In genomic region chr5:81752644-81752963, GRCh38 we compare ENCODE assay signal across 1 cellular context.
TF ChIP-seq lines count a peak whose summit lies in the region.

No MANE protein-coding gene starts in this region.

TF ChIP-seq in K562, 482 proteins besides CTCF, POLR2A, EP300 and RAD21 (continued from another document):
- peak; percentile 93 for TF ChIP-seq ZNF512 (tag; IDR thresholded peaks at IDR 0.05)
- TF ChIP-seq EHMT2 (IDR thresholded peaks at IDR 0.05): peak; percentile 45; the same call in 1 of the 2 replicates
- TF ChIP-seq ZNF584 (CRISPR knock-in tag; IDR thresholded peaks at IDR 0.05; ENCODE audit: low read depth): no peak
- TF ChIP-seq XRCC3 (IDR thresholded peaks at IDR 0.05): no peak
- TF ChIP-seq ZBTB5 (IDR thresholded peaks at IDR 0.05): peak; percentile 44
- TF ChIP-seq CREB3 (tag; conservative IDR thresholded peaks at IDR 0.05; ENCODE audit: low read depth): no peak
- no peak for TF ChIP-seq HOMEZ (CRISPR knock-in tag; IDR thresholded peaks at IDR 0.05)
- 0 out of 2 replicates have a peak, but pooled peaks have one; percentile 7 for TF ChIP-seq HES1 (IDR thresholded peaks at IDR 0.05; ENCODE audit: low read depth)
- TF ChIP-seq MCM7 (IDR thresholded peaks at IDR 0.05): 0 out of 4 replicates have a peak, but pooled peaks of 1 of the 2 experiments have one; percentile 19
- TF ChIP-seq CREBBP (IDR thresholded peaks at IDR 0.05; ENCODE audit: low read depth, low read length): no peak
- TF ChIP-seq ZNF318 (IDR thresholded peaks at IDR 0.05; ENCODE audit: borderline replicate concordance in 1 of 2, low read depth in 1 of 2): 0 out of 4 replicates have a peak, but pooled peaks of 1 of the 2 experiments have one; percentile 5
- TF ChIP-seq MAZ (CRISPR knock-in tag; conservative IDR thresholded peaks at IDR 0.05 in 1 of 2, IDR thresholded peaks at IDR 0.05 in 1 of 2): no peak
- 0 out of 2 replicates have a peak, but pooled peaks have one; percentile 41 for TF ChIP-seq TRIM25 (IDR thresholded peaks at IDR 0.05; ENCODE audit: borderline replicate concordance)
- TF ChIP-seq ZNF184 (CRISPR knock-in tag; IDR thresholded peaks at IDR 0.05): no peak
- 0 out of 2 replicates have a peak, but pooled peaks have one; percentile 7 for TF ChIP-seq ARID1B (IDR thresholded peaks at IDR 0.05)
- no peak for TF ChIP-seq SLC30A9 (CRISPR knock-in tag; IDR thresholded peaks at IDR 0.05)
- TF ChIP-seq ZBTB12 (CRISPR knock-in tag; IDR thresholded peaks at IDR 0.05): no peak
- no peak for TF ChIP-seq MBD1 (CRISPR knock-in tag; IDR thresholded peaks at IDR 0.05)
- 0 out of 2 replicates have a peak, but pooled peaks have one; percentile 6 for TF ChIP-seq ZNF316 (IDR thresholded peaks at IDR 0.05)
- no peak for TF ChIP-seq FOXJ2 (tag; IDR thresholded peaks at IDR 0.05)
